19 cellular contexts compared by ENCODE assay signal in the genomic region with DNA sequence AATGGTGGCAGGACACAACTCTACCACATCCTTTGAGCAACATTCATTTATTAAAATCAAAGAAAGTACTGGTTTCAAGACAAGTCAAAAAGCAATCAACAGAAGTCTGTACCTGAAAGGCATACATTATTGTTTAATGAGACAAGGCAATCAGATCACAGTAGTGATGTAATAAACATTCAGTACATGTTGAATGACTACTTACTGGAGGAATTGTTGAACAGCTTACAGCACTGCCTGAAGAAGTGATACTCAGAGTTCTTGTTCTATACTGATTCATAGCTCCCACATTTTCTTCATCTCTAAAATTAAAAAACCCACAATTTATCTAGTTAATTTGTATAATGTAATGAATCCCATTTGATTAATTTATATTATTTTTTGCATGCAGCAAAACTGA. TPM values are rescaled to one million over a fixed set of nuclear protein-coding genes. Genes with fewer than 3 reads are reported as not detected.
A peak's percentile ranks its signal among the peaks of the same experiment; 100 is the strongest.
DNase-seq lines count a peak whose midpoint lies in the region; ATAC-seq and TF ChIP-seq lines count a peak whose summit lies in the region.
"Had no signal": no experiment of that assay in that cellular context is flagged by ENCODE, and none has a peak within 500 bp of the region (broad histone marks: within the 10 kb centered on the region; RNA-seq: fewer than 3 reads in every experiment).

No MANE protein-coding gene starts in this region.

- H3K27me3 Mint-ChIP-seq in activated CD4-positive, alpha-beta T cell treated with anti-CD3 and anti-CD28 coated beads for 36 hours, result no peaks in the 10 kb centered on the region
- no peaks in the 10 kb centered on the region for H3K27me3 Mint-ChIP-seq in HFFc6 (ENCODE audit: insufficient read depth)

- H3K9ac ChIP-seq in colonic mucosa (ENCODE audit: low read depth in 2 of 2, low read length in 2 of 2), result no peak overlapping the region
- H3K9ac ChIP-seq: SK-N-SH had no signal

- TF ChIP-seq CTCF in HFFc6 (IDR thresholded peaks at IDR 0.05) (no peak), colonic mucosa (IDR thresholded peaks at IDR 0.05) (no peak), osteoblast (IDR thresholded peaks at IDR 0.05; ENCODE audit: extremely low read depth, low read depth, low read length) (no peak), esophagus squamous epithelium (IDR thresholded peaks at IDR 0.05) (no peak), uterus (IDR thresholded peaks at IDR 0.05) (no peak)

- TF ChIP-seq POLR2A in esophagus squamous epithelium (IDR thresholded peaks at IDR 0.05), result no peak
- no peak for TF ChIP-seq POLR2A in uterus (IDR thresholded peaks at IDR 0.05)

- H3K4me3 ChIP-seq in colonic mucosa, result no peak overlapping the region
- no peak overlapping the region for H3K4me3 ChIP-seq in osteoblast (ENCODE audit: insufficient read depth, low read length)
- no peak overlapping the region for H3K4me3 ChIP-seq in esophagus squamous epithelium
- no peak overlapping the region for H3K4me3 ChIP-seq in uterus
- H3K4me3 ChIP-seq: smooth muscle cell, stomach had no signal

- POLR2A ChIA-PET in activated CD4-positive, alpha-beta T cell treated with anti-CD3 and anti-CD28 coated beads for 36 hours (lab: Charles Lee), result no interaction called here

- H3K4me3 Mint-ChIP-seq in activated CD4-positive, alpha-beta T cell treated with anti-CD3 and anti-CD28 coated beads for 36 hours, result no peak overlapping the region
- H3K4me3 Mint-ChIP-seq in HFFc6, result no peak overlapping the region
- H3K4me3 Mint-ChIP-seq: immature natural killer cell had no signal

- H3K27ac Mint-ChIP-seq in activated CD4-positive, alpha-beta T cell treated with anti-CD3 and anti-CD28 coated beads for 36 hours, result no peak overlapping the region
- peak overlapping the region; percentile 33; the same call in 1 of the 2 replicates for H3K27ac Mint-ChIP-seq in HFFc6

- H3K36me3 Mint-ChIP-seq in activated CD4-positive, alpha-beta T cell treated with anti-CD3 and anti-CD28 coated beads for 36 hours (ENCODE audit: low read depth), result peaks cover 28% of the 10 kb centered on the region
- H3K36me3 Mint-ChIP-seq in HFFc6 (ENCODE audit: low read depth), result peaks cover 8% of the 10 kb centered on the region

- DNase-seq in activated CD4-positive, alpha-beta T cell treated with anti-CD3 and anti-CD28 coated beads for 36 hours, result no peak
- no peak for DNase-seq in activated CD4-positive, alpha-beta T cell treated with anti-CD3 and anti-CD28 coated beads for 4 hours
- DNase-seq in HFFc6 (peak; percentile 13), colonic mucosa (no peak), osteoblast (ENCODE audit: insufficient read length, low spot score, missing footprints) (peak; percentile 46), esophagus squamous epithelium (lab: John Stamatoyannopoulos, UW) (no peak), uterus (no peak)
- DNase-seq: cerebellar nuclear complex, COR-L47, glutamatergic neuron, immature natural killer cell, NCI-H446 treated with DMSO at 0.1 percent for 48 hours, OCI-M1, SK-N-SH, stomach had no signal

- H3K27me3 ChIP-seq in colonic mucosa (no peaks in the 10 kb centered on the region), osteoblast (ENCODE audit: insufficient read depth, low read length) (no peaks in the 10 kb centered on the region), esophagus squamous epithelium (no peaks in the 10 kb centered on the region), uterus (no peaks in the 10 kb centered on the region)
- H3K27me3 ChIP-seq: stomach had no signal

- no peaks in the 10 kb centered on the region for H3K79me2 ChIP-seq in osteoblast (ENCODE audit: insufficient read depth, low read length)

- intact Hi-C loops in activated CD4-positive, alpha-beta T cell treated with anti-CD3 and anti-CD28 coated beads for 36 hours (cut with DNase I, micrococcal nuclease), result loop anchor here in 1 of 2 experiments (5.0 kb wide), 2 partner anchors 228 to 358 kb away; a partner anchor contains a TSS
- intact Hi-C loops in colonic mucosa (cut with DNase I), result loop anchor here (5.0 to 10.0 kb wide), 3 partner anchors 298 to 550 kb away; no protein-coding TSS in a partner anchor
- intact Hi-C loops in esophagus squamous epithelium (cut with DNase I), result loop anchor here (5.0 to 10.0 kb wide), 2 partner anchors 293 to 410 kb away; no protein-coding TSS in a partner anchor
- intact Hi-C loops in uterus (cut with DNase I; ENCODE audit: low total_unique reads), result no loop called here

- CTCF ChIA-PET in activated CD4-positive, alpha-beta T cell treated with anti-CD3 and anti-CD28 coated beads for 36 hours (lab: Charles Lee), result interaction anchor here (0.7 to 12.5 kb wide), 16 partner anchors 8 to 550 kb away, joined by 3 to 160 read pairs (median 5); no protein-coding TSS in a partner anchor

- H3K9me3 Mint-ChIP-seq in activated CD4-positive, alpha-beta T cell treated with anti-CD3 and anti-CD28 coated beads for 36 hours (ENCODE audit: low read depth), result no peaks in the 10 kb centered on the region
- no peaks in the 10 kb centered on the region for H3K9me3 Mint-ChIP-seq in HFFc6
- H3K9me3 Mint-ChIP-seq: immature natural killer cell had no signal

- peak; percentile 70 for ATAC-seq in activated CD4-positive, alpha-beta T cell treated with anti-CD3 and anti-CD28 coated beads for 36 hours
- ATAC-seq in GM21360 (IDR thresholded peaks at IDR 0.05; ENCODE audit: unreplicated experiment), result no peak

- H3K9me3 ChIP-seq in colonic mucosa (no peaks in the 10 kb centered on the region), osteoblast (ENCODE audit: low read depth, low read length) (no peaks in the 10 kb centered on the region), esophagus squamous epithelium (no peaks in the 10 kb centered on the region), uterus (no peaks in the 10 kb centered on the region)
- H3K9me3 ChIP-seq: SK-N-SH, stomach had no signal

- H3K4me1 Mint-ChIP-seq in activated CD4-positive, alpha-beta T cell treated with anti-CD3 and anti-CD28 coated beads for 36 hours, result peaks cover 25% of the 10 kb centered on the region
- peaks cover 23% of the 10 kb centered on the region; the same call in 1 of the 2 replicates for H3K4me1 Mint-ChIP-seq in HFFc6 (ENCODE audit: low read depth)
- H3K4me1 Mint-ChIP-seq: immature natural killer cell had no signal

- H3K4me2 ChIP-seq in osteoblast (ENCODE audit: insufficient read depth, low read length), result no peak overlapping the region
- H3K4me2 ChIP-seq: SK-N-SH, smooth muscle cell had no signal

- H4K20me1 ChIP-seq in osteoblast (ENCODE audit: insufficient read depth, low read length), result peaks cover 3% of the 10 kb centered on the region

- H3K27ac ChIP-seq in colonic mucosa, result peak overlapping the region; percentile 34
- H3K27ac ChIP-seq in osteoblast (ENCODE audit: low read depth, low read length), result no peak overlapping the region
- no peak overlapping the region for H3K27ac ChIP-seq in esophagus squamous epithelium
- H3K27ac ChIP-seq in uterus, result no peak overlapping the region

- H3K36me3 ChIP-seq in colonic mucosa (no peaks in the 10 kb centered on the region), osteoblast (ENCODE audit: insufficient read depth, low read length) (peaks cover 76% of the 10 kb centered on the region), esophagus squamous epithelium (peaks cover 0 to 96% (median 8%) of the 10 kb centered on the region in 3 donors), uterus (no peaks in the 10 kb centered on the region)

- no peak overlapping the region for H2AFZ ChIP-seq in osteoblast (ENCODE audit: low read length)

- H3K4me1 ChIP-seq in colonic mucosa (no peaks in the 10 kb centered on the region), osteoblast (ENCODE audit: insufficient read depth, low read length) (no peaks in the 10 kb centered on the region), esophagus squamous epithelium (no peaks in the 10 kb centered on the region), uterus (no peaks in the 10 kb centered on the region)

RNA-seq across cellular contexts. Expression of a gene that starts 18.2 kb away (rescaled TPM):
- 10 to 100 TPM; 30.9 to 39.2 TPM for total RNA-seq in activated CD4-positive, alpha-beta T cell treated with anti-CD3 and anti-CD28 coated beads for 36 hours
- 10 to 100 TPM; 37.4 to 48.7 (median 42.0) TPM for total RNA-seq in HFFc6 (2021; fragmentation: NEBNext Ultra II Directional; extraction: Animal tissue kit (Norgen Biotek cat#: 25700))
- total RNA-seq in colonic mucosa (10 to 100 TPM; 23.9 to 24.9 TPM), osteoblast (29.7 and 32.1 TPM in 2 replicates), esophagus squamous epithelium (10 to 100 TPM in 3 of 4 donors, 1 to 10 TPM in 1; 7.4 to 19.5 (median 15.3) TPM), uterus (10 to 100 TPM in 3 of 4 donors, 1 to 10 TPM in 1; 7.7 to 51.9 (median 16.9) TPM)

RNA-seq across cellular contexts. Expression of a gene that starts 22.4 kb away (rescaled TPM):
- total RNA-seq in activated CD4-positive, alpha-beta T cell treated with anti-CD3 and anti-CD28 coated beads for 36 hours, result not detected
- total RNA-seq in HFFc6 (2021; fragmentation: NEBNext Ultra II Directional; extraction: Animal tissue kit (Norgen Biotek cat#: 25700)), result not detected
- under 1 TPM in 1 of 2 donors, not detected in 1; 0.61 TPM for total RNA-seq in colonic mucosa
- not detected in 2 replicates for total RNA-seq in osteoblast
- total RNA-seq in esophagus squamous epithelium, result not detected
- 1 to 10 TPM in 1 of 4 donors, not detected in 3; 3.9 TPM for total RNA-seq in uterus
- total RNA-seq: LHCN-M2, omental fat pad had no signal

Comparison
In these comparisons a context has a peak if more than half of its experiments do, and no peak if none do; other contexts are left out.
1. DNase-seq: peak in HFFc6 (single experiment) and osteoblast (single experiment); none in activated CD4-positive, alpha-beta T cell treated with anti-CD3 and anti-CD28 coated beads for 36 hours (single experiment), activated CD4-positive, alpha-beta T cell treated with anti-CD3 and anti-CD28 coated beads for 4 hours (0 of 2), colonic mucosa (single experiment), esophagus squamous epithelium (single experiment) and uterus (0 of 2).